In the genomic region with DNA sequence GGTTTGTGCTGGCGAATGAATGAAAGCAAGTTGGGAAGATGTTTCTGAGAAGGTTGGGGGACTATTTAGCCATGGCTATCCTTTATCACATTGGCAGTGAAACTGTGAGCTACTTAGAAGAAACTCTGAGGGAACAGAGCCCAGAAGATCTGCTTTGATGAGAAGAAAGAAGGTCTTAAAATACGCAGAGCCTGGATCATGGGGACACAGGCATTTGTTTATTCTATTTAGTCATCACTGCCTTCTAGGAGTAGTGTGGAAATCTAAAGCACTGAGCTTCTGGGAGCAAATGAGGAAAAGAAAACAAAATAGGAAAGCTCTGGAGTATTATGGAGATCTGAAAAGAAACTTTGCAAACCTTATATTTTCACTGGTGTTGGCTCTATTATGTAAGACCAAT, we compare ENCODE assay signal across 13 cellular contexts. TPM values are rescaled to one million over a fixed set of nuclear protein-coding genes. Genes with fewer than 3 reads are reported as not detected.
DNase-seq lines count a peak whose midpoint lies in the region; ATAC-seq and TF ChIP-seq lines count a peak whose summit lies in the region.
"Had no signal": no experiment of that assay in that cellular context is flagged by ENCODE, and none has a peak within 500 bp of the region (broad histone marks: within the 10 kb centered on the region; RNA-seq: fewer than 3 reads in every experiment).

No MANE protein-coding gene starts in this region.

- TF ChIP-seq EP300 in esophagus muscularis mucosa (IDR thresholded peaks at IDR 0.05) (no peak), tibial nerve (IDR thresholded peaks at IDR 0.05) (peak in 1 of 2 donors; percentile 66)

- DNase-seq in M059J (ENCODE audit: low read depth) (peak; percentile 42), esophagus muscularis mucosa (ENCODE audit: extremely low spot score) (no peak), tibial nerve (ENCODE audit: low spot score in 2 of 2) (no peak), left lobe of liver (ENCODE audit: low spot score) (no peak), NOMO-1 treated with dmso at 0.1 percent for 144 hours (lab: John Stamatoyannopoulos, UW; ENCODE audit: unreplicated experiment) (no peak), MV-4-11 (lab: John Stamatoyannopoulos, UW) (no peak)
- DNase-seq: adrenal gland, Caco-2, NCI-H2081 had no signal

- H3K9me3 ChIP-seq in esophagus muscularis mucosa (no peaks in the 10 kb centered on the region), mucosa of rectum (ENCODE audit: control insufficient read depth in 2 of 2, low read length in 2 of 2) (no peaks in the 10 kb centered on the region), tibial nerve (no peaks in the 10 kb centered on the region)
- H3K9me3 ChIP-seq: adrenal gland, Caco-2, prostate gland, suprapubic skin had no signal

- no peak overlapping the region for H3K9ac ChIP-seq in mucosa of rectum (ENCODE audit: low read depth in 1 of 2, low read length in 2 of 2)

- intact Hi-C loops in esophagus muscularis mucosa (cut with DNase I): no loop called here

- H3K36me3 ChIP-seq in esophagus muscularis mucosa: no peaks in the 10 kb centered on the region
- H3K36me3 ChIP-seq in mucosa of rectum (ENCODE audit: control insufficient read depth in 2 of 2, insufficient read depth in 2 of 2, low read length in 2 of 2): no peaks in the 10 kb centered on the region
- H3K36me3 ChIP-seq in tibial nerve: no peaks in the 10 kb centered on the region
- H3K36me3 ChIP-seq: adrenal gland, prostate gland, suprapubic skin had no signal

- TF ChIP-seq CTCF in esophagus muscularis mucosa (IDR thresholded peaks at IDR 0.05) (no peak), tibial nerve (IDR thresholded peaks at IDR 0.05) (no peak)

- H3K4me1 ChIP-seq in esophagus muscularis mucosa: peaks cover 41 to 59% (median 53%) of the 10 kb centered on the region in 4 donors
- H3K4me1 ChIP-seq in mucosa of rectum (ENCODE audit: control insufficient read depth in 2 of 2, insufficient read depth in 2 of 2, low read length in 2 of 2): no peaks in the 10 kb centered on the region
- H3K4me1 ChIP-seq in tibial nerve: peaks cover 0 to 72% (median 3%) of the 10 kb centered on the region in 4 donors
- H3K4me1 ChIP-seq: prostate gland had no signal

- WGBS in esophagus muscularis mucosa: 74% methylated on average over 2 of the region's 2 CpGs
- 70 to 72% methylated on average over 2 of the region's 2 CpGs for WGBS in tibial nerve, 2 donors

- ATAC-seq in GM19023 (IDR thresholded peaks at IDR 0.05; ENCODE audit: unreplicated experiment) (no peak), left lobe of liver (no peak)

- peak overlapping the region in 3 of 4 donors; percentile 22 to 48 (median 35) for H3K27ac ChIP-seq in esophagus muscularis mucosa (replicated peaks in 1 of 4)
- peak overlapping the region; percentile 25 to 40 for H3K27ac ChIP-seq in mucosa of rectum (ENCODE audit: low read depth in 2 of 2, low read length in 2 of 2)
- H3K27ac ChIP-seq in tibial nerve: peak overlapping the region in 3 of 4 donors; percentile 4 to 58 (median 56)
- H3K27ac ChIP-seq: prostate gland, suprapubic skin had no signal

- H3K4me3 ChIP-seq in esophagus muscularis mucosa (no peak overlapping the region), mucosa of rectum (ENCODE audit: low read length in 2 of 2) (no peak overlapping the region), tibial nerve (no peak overlapping the region)
- H3K4me3 ChIP-seq: adrenal gland, prostate gland, suprapubic skin had no signal

- no peaks in the 10 kb centered on the region for H3K27me3 ChIP-seq in esophagus muscularis mucosa
- H3K27me3 ChIP-seq in mucosa of rectum (ENCODE audit: control insufficient read depth in 2 of 2, insufficient read depth in 2 of 2, low read length in 2 of 2): no peaks in the 10 kb centered on the region
- H3K27me3 ChIP-seq in tibial nerve: no peaks in the 10 kb centered on the region
- H3K27me3 ChIP-seq: adrenal gland, suprapubic skin had no signal

- TF ChIP-seq POLR2A in esophagus muscularis mucosa (IDR thresholded peaks at IDR 0.05; ENCODE audit: low read depth) (no peak), tibial nerve (IDR thresholded peaks at IDR 0.05) (no peak)

RNA-seq across cellular contexts. Expression of a gene that starts 28.5 kb away (rescaled TPM):
- 14.9 and 15.8 TPM in 2 replicates for total RNA-seq in M059J (2014; rRNA removed; shearing (Covaris generic))
- total RNA-seq in esophagus muscularis mucosa (10 to 100 TPM; 28.1 to 81.8 (median 32.0) TPM), tibial nerve (10 to 100 TPM; 15.0 to 32.1 (median 21.8) TPM), left lobe of liver (34.6 TPM)
